29 cellular contexts compared by ENCODE assay signal in genomic region chr9:91710148-91710547, GRCh38.
"Had no signal": no experiment of that assay in that cellular context is flagged by ENCODE, and none has a peak within 500 bp of the region (broad histone marks: within the 10 kb centered on the region; RNA-seq: fewer than 3 reads in every experiment).

No MANE protein-coding gene starts in this region.

- H3K4me1 Mint-ChIP-seq: T-helper 17 cell, WTC11 had no signal

- DNase-seq: activated CD4-positive, alpha-beta T cell treated with anti-CD3 and anti-CD28 coated beads for 1 hour; activated CD4-positive, alpha-beta T cell treated with anti-CD3 and anti-CD28 coated beads, Interleukin-2, amount 10 ng/mL, durations not matched to agents 7 days and 5 days; activated gamma-delta T cell treated with Interleukin-2 at 50 U/mL for 16 hours; activated naive CD4-positive, alpha-beta T cell treated with anti-CD3 and anti-CD28 coated beads, Interleukin-2, amount 50 U/mL, for 16 hours; activated T-cell treated with anti-CD3 and anti-CD28 coated beads, Interleukin-2, amount 50 U/mL, for 1 hour; amniotic stem cell; central memory CD4-positive, alpha-beta T cell; dermis blood vessel endothelial cell; effector CD4-positive, alpha-beta T cell; esophagus squamous epithelium; foreskin melanocyte; left cardiac atrium; mammary epithelial cell; naive B cell; occipital lobe; stimulated activated CD4-positive, alpha-beta T cell treated with anti-CD3 and anti-CD28 coated beads, Interleukin-15, amount 100 ng/mL, for 24 hours; stimulated activated CD4-positive, alpha-beta T cell treated with anti-CD3 and anti-CD28 coated beads, Interleukin-2, amount 100 ng/mL, for 24 hours; stimulated activated naive B cell treated with anti-CD40 and anti-IgM and Interleukin-4, amounts not matched to agents 10 μg/mL and 1 μg/mL and 100 μg/mL, for 72 hours; stomach; T-helper 17 cell; thyroid gland; upper lobe of left lung had no signal

- H3K4me3 ChIP-seq: breast epithelium, esophagus squamous epithelium, right atrium auricular region, stomach, thyroid gland, upper lobe of left lung, vagina had no signal

- H3K4me1 ChIP-seq: right atrium auricular region had no signal

- H3K27me3 Mint-ChIP-seq: naive B cell; stimulated activated naive B cell treated with anti-CD40 and anti-IgM and Interleukin-4, amounts not matched to agents 10 μg/mL and 1 μg/mL and 100 μg/mL, for 72 hours; T-helper 17 cell had no signal

- ATAC-seq: activated T-helper 17 cell treated with anti-CD3 and anti-CD28 coated beads, Interleukin-2, amount 50 U/mL, for 72 hours; left cardiac atrium; stimulated activated naive B cell treated with anti-CD40 and anti-IgM and Interleukin-4, amounts not matched to agents 10 μg/mL and 1 μg/mL and 100 μg/mL, for 72 hours; T-helper 17 cell; WTC11 had no signal

- H3K27me3 ChIP-seq: breast epithelium, right atrium auricular region, stomach, thyroid gland, upper lobe of left lung, vagina had no signal

- H3K27ac Mint-ChIP-seq: activated CD4-positive, alpha-beta T cell treated with anti-CD3 and anti-CD28 coated beads, Interleukin-2, amount 10 ng/mL, durations not matched to agents 7 days and 5 days; activated T-helper 17 cell treated with anti-CD3 and anti-CD28 coated beads, Interleukin-2, amount 50 U/mL, for 72 hours; stimulated activated naive B cell treated with anti-CD40 and anti-IgM and Interleukin-4, amounts not matched to agents 10 μg/mL and 1 μg/mL and 100 μg/mL, for 72 hours; T-helper 17 cell; WTC11 had no signal

- H3K4me3 Mint-ChIP-seq: activated CD4-positive, alpha-beta T cell treated with anti-CD3 and anti-CD28 coated beads, Interleukin-2, amount 10 ng/mL, durations not matched to agents 7 days and 5 days; activated T-helper 17 cell treated with anti-CD3 and anti-CD28 coated beads, Interleukin-2, amount 50 U/mL, for 72 hours; naive B cell; neural crest cell; stimulated activated naive B cell treated with anti-CD40 and anti-IgM and Interleukin-4, amounts not matched to agents 10 μg/mL and 1 μg/mL and 100 μg/mL, for 72 hours; T-helper 17 cell; WTC11 had no signal

- H3K36me3 ChIP-seq: breast epithelium, esophagus squamous epithelium, right atrium auricular region, thyroid gland, upper lobe of left lung, vagina had no signal

- H3K27ac ChIP-seq: breast epithelium, epithelial cell of prostate, esophagus squamous epithelium, right atrium auricular region, stomach, thyroid gland, upper lobe of left lung, vagina had no signal
